Comparison of ENCODE assay signal across 1 cellular context in the genomic region with DNA sequence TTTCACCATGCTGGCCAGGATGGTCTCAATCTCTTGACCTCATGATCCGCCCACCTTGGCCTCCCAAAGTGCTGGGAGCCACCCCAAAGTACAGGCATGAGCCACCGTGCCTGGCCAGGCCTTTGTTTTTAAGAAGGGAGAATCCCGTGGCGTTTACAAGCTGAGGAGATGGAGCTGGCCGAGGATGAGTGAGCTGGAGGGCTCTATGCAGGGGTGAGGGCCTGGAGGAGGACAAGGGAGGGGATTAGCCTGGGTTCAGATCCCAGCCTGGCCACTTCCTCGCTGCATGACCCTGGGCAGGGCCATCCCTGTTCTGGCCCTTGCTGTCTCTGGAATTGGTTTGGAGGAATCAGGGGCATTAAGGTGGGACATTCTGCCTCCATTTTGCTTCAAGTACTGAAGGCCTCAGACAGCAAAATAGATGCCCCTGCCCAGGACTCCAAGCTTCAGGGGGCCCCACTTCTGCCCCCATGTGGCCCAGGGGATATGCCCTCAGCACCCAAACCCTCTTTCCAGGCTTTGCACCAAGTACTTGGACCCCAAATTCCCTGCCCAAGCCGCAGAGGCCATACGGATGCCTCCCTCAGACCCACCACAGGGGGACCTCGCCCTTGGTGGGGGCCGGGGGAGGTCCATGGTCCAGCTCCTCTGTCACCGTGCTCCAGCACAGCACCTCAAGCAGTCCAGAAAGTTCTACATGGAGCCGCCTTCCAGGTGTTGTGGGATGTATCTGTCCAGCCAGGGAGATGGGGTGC.
TF ChIP-seq lines count a peak whose summit lies in the region.

No MANE protein-coding gene starts in this region.

TF ChIP-seq in HepG2, 621 proteins besides CTCF, POLR2A, EP300 and RAD21 (continued from another document and continues in another):
- TF ChIP-seq EEA1 (CRISPR knock-in tag; IDR thresholded peaks at IDR 0.05; ENCODE audit: borderline replicate concordance) (no peak), MEIS2 (CRISPR knock-in tag; IDR thresholded peaks at IDR 0.05) (no peak), AGO2 (optimal IDR thresholded peaks at IDR 0.05; ENCODE audit: low read depth, low read length) (peak; percentile 33), ELF3 (CRISPR knock-in tag; IDR thresholded peaks at IDR 0.05) (no peak), ZC3H4 (CRISPR knock-in tag; IDR thresholded peaks at IDR 0.05; ENCODE audit: borderline replicate concordance) (no peak), RFX5 (IDR thresholded peaks at IDR 0.05; ENCODE audit: low read depth, low read length) (no peak), KAT8 (CRISPR knock-in tag; IDR thresholded peaks at IDR 0.05) (no peak), ZNF644 (CRISPR knock-in tag; IDR thresholded peaks at IDR 0.05; ENCODE audit: low read depth) (no peak), GABPB1 (CRISPR knock-in tag; IDR thresholded peaks at IDR 0.05) (no peak), ZNF17 (CRISPR knock-in tag; IDR thresholded peaks at IDR 0.05) (no peak), MBNL3 (CRISPR knock-in tag; conservative IDR thresholded peaks at IDR 0.05) (no peak), ZNF235 (CRISPR knock-in tag; IDR thresholded peaks at IDR 0.05; ENCODE audit: borderline replicate concordance) (no peak), POLR2G (IDR thresholded peaks at IDR 0.05; ENCODE audit: low read depth, low read length) (no peak), MAFF (IDR thresholded peaks at IDR 0.05; ENCODE audit: low read depth, low read length) (no peak), ARHGAP35 (CRISPR knock-in tag; IDR thresholded peaks at IDR 0.05; ENCODE audit: borderline replicate concordance) (no peak), ZNF83 (CRISPR knock-in tag; IDR thresholded peaks at IDR 0.05; ENCODE audit: borderline replicate concordance) (no peak), NR2C2 (CRISPR knock-in tag; IDR thresholded peaks at IDR 0.05; ENCODE audit: borderline replicate concordance) (no peak), ZNF550 (CRISPR knock-in tag; IDR thresholded peaks at IDR 0.05; ENCODE audit: borderline replicate concordance) (no peak), TOE1 (CRISPR knock-in tag; IDR thresholded peaks at IDR 0.05) (no peak), TRIM24 (CRISPR knock-in tag; IDR thresholded peaks at IDR 0.05) (no peak), PAF1 (CRISPR knock-in tag; IDR thresholded peaks at IDR 0.05) (no peak), SRSF1 (optimal IDR thresholded peaks at IDR 0.05; ENCODE audit: low read depth, low read length) (no peak)
- TF ChIP-seq, protein P1, sequence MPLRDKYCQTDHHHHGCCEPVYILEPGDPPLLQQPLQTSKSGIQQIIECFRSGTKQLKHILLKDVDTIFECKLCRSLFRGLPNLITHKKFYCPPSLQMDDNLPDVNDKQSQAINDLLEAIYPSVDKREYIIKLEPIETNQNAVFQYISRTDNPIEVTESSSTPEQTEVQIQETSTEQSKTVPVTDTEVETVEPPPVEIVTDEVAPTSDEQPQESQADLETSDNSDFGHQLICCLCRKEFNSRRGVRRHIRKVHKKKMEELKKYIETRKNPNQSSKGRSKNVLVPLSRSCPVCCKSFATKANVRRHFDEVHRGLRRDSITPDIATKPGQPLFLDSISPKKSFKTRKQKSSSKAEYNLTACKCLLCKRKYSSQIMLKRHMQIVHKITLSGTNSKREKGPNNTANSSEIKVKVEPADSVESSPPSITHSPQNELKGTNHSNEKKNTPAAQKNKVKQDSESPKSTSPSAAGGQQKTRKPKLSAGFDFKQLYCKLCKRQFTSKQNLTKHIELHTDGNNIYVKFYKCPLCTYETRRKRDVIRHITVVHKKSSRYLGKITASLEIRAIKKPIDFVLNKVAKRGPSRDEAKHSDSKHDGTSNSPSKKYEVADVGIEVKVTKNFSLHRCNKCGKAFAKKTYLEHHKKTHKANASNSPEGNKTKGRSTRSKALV (CRISPR knock-in tag; IDR thresholded peaks at IDR 0.05): no peak
- TF ChIP-seq, protein P2, sequence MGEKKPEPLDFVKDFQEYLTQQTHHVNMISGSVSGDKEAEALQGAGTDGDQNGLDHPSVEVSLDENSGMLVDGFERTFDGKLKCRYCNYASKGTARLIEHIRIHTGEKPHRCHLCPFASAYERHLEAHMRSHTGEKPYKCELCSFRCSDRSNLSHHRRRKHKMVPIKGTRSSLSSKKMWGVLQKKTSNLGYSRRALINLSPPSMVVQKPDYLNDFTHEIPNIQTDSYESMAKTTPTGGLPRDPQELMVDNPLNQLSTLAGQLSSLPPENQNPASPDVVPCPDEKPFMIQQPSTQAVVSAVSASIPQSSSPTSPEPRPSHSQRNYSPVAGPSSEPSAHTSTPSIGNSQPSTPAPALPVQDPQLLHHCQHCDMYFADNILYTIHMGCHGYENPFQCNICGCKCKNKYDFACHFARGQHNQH (CRISPR knock-in tag; IDR thresholded peaks at IDR 0.05): no peak
- TF ChIP-seq, protein P3, sequence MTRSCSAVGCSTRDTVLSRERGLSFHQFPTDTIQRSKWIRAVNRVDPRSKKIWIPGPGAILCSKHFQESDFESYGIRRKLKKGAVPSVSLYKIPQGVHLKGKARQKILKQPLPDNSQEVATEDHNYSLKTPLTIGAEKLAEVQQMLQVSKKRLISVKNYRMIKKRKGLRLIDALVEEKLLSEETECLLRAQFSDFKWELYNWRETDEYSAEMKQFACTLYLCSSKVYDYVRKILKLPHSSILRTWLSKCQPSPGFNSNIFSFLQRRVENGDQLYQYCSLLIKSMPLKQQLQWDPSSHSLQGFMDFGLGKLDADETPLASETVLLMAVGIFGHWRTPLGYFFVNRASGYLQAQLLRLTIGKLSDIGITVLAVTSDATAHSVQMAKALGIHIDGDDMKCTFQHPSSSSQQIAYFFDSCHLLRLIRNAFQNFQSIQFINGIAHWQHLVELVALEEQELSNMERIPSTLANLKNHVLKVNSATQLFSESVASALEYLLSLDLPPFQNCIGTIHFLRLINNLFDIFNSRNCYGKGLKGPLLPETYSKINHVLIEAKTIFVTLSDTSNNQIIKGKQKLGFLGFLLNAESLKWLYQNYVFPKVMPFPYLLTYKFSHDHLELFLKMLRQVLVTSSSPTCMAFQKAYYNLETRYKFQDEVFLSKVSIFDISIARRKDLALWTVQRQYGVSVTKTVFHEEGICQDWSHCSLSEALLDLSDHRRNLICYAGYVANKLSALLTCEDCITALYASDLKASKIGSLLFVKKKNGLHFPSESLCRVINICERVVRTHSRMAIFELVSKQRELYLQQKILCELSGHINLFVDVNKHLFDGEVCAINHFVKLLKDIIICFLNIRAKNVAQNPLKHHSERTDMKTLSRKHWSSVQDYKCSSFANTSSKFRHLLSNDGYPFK (CRISPR knock-in tag; IDR thresholded peaks at IDR 0.05; ENCODE audit: borderline replicate concordance): no peak
- TF ChIP-seq, protein P4, sequence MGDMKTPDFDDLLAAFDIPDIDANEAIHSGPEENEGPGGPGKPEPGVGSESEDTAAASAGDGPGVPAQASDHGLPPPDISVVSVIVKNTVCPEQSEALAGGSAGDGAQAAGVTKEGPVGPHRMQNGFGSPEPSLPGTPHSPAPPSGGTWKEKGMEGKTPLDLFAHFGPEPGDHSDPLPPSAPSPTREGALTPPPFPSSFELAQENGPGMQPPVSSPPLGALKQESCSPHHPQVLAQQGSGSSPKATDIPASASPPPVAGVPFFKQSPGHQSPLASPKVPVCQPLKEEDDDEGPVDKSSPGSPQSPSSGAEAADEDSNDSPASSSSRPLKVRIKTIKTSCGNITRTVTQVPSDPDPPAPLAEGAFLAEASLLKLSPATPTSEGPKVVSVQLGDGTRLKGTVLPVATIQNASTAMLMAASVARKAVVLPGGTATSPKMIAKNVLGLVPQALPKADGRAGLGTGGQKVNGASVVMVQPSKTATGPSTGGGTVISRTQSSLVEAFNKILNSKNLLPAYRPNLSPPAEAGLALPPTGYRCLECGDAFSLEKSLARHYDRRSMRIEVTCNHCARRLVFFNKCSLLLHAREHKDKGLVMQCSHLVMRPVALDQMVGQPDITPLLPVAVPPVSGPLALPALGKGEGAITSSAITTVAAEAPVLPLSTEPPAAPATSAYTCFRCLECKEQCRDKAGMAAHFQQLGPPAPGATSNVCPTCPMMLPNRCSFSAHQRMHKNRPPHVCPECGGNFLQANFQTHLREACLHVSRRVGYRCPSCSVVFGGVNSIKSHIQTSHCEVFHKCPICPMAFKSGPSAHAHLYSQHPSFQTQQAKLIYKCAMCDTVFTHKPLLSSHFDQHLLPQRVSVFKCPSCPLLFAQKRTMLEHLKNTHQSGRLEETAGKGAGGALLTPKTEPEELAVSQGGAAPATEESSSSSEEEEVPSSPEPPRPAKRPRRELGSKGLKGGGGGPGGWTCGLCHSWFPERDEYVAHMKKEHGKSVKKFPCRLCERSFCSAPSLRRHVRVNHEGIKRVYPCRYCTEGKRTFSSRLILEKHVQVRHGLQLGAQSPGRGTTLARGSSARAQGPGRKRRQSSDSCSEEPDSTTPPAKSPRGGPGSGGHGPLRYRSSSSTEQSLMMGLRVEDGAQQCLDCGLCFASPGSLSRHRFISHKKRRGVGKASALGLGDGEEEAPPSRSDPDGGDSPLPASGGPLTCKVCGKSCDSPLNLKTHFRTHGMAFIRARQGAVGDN (CRISPR knock-in tag; IDR thresholded peaks at IDR 0.05): peak; percentile 69
- TF ChIP-seq, protein P5, sequence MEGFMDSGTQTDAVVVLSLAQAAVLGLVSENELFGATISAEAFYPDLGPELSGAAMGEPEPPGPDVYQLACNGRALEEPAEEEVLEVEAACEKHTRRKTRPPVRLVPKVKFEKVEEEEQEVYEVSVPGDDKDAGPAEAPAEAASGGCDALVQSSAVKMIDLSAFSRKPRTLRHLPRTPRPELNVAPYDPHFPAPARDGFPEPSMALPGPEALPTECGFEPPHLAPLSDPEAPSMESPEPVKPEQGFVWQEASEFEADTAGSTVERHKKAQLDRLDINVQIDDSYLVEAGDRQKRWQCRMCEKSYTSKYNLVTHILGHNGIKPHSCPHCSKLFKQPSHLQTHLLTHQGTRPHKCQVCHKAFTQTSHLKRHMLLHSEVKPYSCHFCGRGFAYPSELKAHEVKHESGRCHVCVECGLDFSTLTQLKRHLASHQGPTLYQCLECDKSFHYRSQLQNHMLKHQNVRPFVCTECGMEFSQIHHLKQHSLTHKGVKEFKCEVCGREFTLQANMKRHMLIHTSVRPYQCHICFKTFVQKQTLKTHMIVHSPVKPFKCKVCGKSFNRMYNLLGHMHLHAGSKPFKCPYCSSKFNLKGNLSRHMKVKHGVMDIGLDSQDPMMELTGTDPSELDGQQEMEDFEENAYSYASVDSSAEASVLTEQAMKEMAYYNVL (CRISPR knock-in tag; IDR thresholded peaks at IDR 0.05; ENCODE audit: borderline replicate concordance): peak; percentile 23; the same call in 1 of the 2 replicates
- TF ChIP-seq, protein P6, sequence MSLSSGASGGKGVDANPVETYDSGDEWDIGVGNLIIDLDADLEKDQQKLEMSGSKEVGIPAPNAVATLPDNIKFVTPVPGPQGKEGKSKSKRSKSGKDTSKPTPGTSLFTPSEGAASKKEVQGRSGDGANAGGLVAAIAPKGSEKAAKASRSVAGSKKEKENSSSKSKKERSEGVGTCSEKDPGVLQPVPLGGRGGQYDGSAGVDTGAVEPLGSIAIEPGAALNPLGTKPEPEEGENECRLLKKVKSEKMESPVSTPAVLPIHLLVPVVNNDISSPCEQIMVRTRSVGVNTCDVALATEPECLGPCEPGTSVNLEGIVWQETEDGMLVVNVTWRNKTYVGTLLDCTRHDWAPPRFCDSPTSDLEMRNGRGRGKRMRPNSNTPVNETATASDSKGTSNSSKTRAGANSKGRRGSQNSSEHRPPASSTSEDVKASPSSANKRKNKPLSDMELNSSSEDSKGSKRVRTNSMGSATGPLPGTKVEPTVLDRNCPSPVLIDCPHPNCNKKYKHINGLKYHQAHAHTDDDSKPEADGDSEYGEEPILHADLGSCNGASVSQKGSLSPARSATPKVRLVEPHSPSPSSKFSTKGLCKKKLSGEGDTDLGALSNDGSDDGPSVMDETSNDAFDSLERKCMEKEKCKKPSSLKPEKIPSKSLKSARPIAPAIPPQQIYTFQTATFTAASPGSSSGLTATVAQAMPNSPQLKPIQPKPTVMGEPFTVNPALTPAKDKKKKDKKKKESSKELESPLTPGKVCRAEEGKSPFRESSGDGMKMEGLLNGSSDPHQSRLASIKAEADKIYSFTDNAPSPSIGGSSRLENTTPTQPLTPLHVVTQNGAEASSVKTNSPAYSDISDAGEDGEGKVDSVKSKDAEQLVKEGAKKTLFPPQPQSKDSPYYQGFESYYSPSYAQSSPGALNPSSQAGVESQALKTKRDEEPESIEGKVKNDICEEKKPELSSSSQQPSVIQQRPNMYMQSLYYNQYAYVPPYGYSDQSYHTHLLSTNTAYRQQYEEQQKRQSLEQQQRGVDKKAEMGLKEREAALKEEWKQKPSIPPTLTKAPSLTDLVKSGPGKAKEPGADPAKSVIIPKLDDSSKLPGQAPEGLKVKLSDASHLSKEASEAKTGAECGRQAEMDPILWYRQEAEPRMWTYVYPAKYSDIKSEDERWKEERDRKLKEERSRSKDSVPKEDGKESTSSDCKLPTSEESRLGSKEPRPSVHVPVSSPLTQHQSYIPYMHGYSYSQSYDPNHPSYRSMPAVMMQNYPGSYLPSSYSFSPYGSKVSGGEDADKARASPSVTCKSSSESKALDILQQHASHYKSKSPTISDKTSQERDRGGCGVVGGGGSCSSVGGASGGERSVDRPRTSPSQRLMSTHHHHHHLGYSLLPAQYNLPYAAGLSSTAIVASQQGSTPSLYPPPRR (CRISPR knock-in tag; IDR thresholded peaks at IDR 0.05; ENCODE audit: borderline replicate concordance): no peak
- TF ChIP-seq, protein P7, sequence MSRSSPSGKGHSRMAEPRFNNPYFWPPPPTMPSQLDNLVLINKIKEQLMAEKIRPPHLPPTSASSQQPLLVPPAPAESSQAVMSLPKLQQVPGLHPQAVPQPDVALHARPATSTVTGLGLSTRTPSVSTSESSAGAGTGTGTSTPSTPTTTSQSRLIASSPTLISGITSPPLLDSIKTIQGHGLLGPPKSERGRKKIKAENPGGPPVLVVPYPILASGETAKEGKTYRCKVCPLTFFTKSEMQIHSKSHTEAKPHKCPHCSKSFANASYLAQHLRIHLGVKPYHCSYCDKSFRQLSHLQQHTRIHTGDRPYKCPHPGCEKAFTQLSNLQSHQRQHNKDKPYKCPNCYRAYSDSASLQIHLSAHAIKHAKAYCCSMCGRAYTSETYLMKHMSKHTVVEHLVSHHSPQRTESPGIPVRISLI (CRISPR knock-in tag; IDR thresholded peaks at IDR 0.05; ENCODE audit: borderline replicate concordance): no peak
- TF ChIP-seq, protein P8, sequence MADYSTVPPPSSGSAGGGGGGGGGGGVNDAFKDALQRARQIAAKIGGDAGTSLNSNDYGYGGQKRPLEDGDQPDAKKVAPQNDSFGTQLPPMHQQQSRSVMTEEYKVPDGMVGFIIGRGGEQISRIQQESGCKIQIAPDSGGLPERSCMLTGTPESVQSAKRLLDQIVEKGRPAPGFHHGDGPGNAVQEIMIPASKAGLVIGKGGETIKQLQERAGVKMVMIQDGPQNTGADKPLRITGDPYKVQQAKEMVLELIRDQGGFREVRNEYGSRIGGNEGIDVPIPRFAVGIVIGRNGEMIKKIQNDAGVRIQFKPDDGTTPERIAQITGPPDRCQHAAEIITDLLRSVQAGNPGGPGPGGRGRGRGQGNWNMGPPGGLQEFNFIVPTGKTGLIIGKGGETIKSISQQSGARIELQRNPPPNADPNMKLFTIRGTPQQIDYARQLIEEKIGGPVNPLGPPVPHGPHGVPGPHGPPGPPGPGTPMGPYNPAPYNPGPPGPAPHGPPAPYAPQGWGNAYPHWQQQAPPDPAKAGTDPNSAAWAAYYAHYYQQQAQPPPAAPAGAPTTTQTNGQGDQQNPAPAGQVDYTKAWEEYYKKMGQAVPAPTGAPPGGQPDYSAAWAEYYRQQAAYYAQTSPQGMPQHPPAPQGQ (CRISPR knock-in tag; IDR thresholded peaks at IDR 0.05; ENCODE audit: borderline replicate concordance): no peak
- TF ChIP-seq, protein P9, sequence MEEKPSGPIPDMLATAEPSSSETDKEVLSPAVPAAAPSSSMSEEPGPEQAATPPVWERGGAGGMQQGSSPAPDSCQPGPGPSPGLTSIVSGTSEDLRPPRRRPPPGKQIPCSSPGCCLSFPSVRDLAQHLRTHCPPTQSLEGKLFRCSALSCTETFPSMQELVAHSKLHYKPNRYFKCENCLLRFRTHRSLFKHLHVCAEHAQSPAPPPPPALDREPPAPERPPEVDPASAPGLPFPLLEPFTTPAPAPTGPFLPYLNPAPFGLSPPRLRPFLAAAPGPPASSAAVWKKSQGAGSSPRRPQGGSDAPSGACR (CRISPR knock-in tag; IDR thresholded peaks at IDR 0.05): peak; percentile 10; the same call in 1 of the 2 replicates
